1 cellular context compared by ENCODE assay signal in genomic region chr7:112031689-112032088, GRCh38.
TF ChIP-seq lines count a peak whose summit lies in the region.

No MANE protein-coding gene starts in this region.

TF ChIP-seq in liver, 16 proteins besides CTCF, POLR2A, EP300 and RAD21 (continued from another document):
- TF ChIP-seq REST (IDR thresholded peaks at IDR 0.05) (no peak), SP1 (IDR thresholded peaks at IDR 0.05) (peak; percentile 17), EGR1 (IDR thresholded peaks at IDR 0.05; ENCODE audit: low read depth in 2 of 2) (no peak), FOXA2 (IDR thresholded peaks at IDR 0.05) (no peak), ZBTB33 (IDR thresholded peaks at IDR 0.05) (no peak), HNF4A (conservative IDR thresholded peaks at IDR 0.05) (peak; percentile 9 to 65), RXRA (IDR thresholded peaks at IDR 0.05) (no peak)
